22 cellular contexts compared by ENCODE assay signal in the genomic region with DNA sequence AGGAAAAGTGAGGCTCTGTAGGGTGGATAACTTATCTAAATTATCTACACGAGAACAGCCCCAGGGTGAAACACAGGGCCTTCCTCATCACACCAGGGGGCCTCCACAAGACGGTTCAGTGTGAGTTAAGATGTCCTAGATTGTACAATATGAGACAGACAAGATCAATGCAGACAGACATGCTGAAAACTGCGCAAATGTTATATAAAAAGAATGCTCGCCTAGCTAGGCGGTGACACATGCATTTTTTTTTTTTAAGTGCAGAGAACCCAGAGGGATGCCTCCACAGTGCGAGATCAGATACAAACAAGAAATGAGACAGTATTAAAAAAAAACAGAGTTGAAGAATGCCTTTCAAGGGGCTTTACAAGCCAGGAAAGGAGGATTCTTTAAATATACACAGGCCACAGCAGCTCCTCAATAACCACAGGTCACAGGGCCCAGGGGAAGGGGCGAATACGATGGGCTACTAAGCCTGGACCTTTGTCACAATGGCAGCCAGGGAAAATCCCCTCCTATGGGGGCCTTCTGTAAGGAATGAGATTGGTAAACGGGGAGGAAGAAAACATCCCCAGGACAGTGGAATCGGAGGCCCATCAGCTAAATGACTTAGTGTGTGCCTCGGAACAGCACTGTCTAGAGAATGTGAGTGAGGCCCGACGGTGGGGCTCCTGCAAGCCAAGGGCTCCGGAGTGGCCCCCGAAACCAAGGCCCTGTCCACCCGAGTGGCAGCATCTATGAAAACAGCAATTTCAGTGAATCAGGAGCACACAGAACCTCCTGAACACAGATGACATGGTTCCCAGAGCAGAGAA. TPM values are rescaled to one million over a fixed set of nuclear protein-coding genes. Genes with fewer than 3 reads are reported as not detected.
DNase-seq lines count a peak whose midpoint lies in the region; ATAC-seq, FAIRE-seq and TF ChIP-seq lines count a peak whose summit lies in the region.
"Had no signal": no experiment of that assay in that cellular context is flagged by ENCODE, and none has a peak within 500 bp of the region (broad histone marks: within the 10 kb centered on the region; RNA-seq: fewer than 3 reads in every experiment).

No MANE protein-coding gene starts in this region.

- no peak overlapping the region for H3K4me3 Mint-ChIP-seq in stimulated activated naive CD8-positive, alpha-beta T cell treated with anti-CD3 and anti-CD28 coated beads, Interleukin-15, amount 100 ng/mL, for 72 hours
- no peak overlapping the region for H3K4me3 Mint-ChIP-seq in glutamatergic neuron (ENCODE audit: unreplicated experiment)
- H3K4me3 Mint-ChIP-seq: activated CD8-positive, alpha-beta T cell treated with anti-CD3 and anti-CD28 coated beads, Interleukin-2, amount 10 ng/mL, durations not matched to agents 7 days and 5 days; dendritic cell treated with granulocyte-macrophage colony-stimulating factor and Interleukin-4, amounts not matched to agents 40 ng/mL and 50 ng/mL, for 4 days; natural killer cell; stimulated activated naive CD8-positive, alpha-beta T cell treated with anti-CD3 and anti-CD28 coated beads, Interleukin-15, Interleukin-2, amounts not matched to agents 100 ng/mL and 50 ng/mL, for 24 hours had no signal

- no peaks in the 10 kb centered on the region for H3K27me3 Mint-ChIP-seq in stimulated activated naive CD8-positive, alpha-beta T cell treated with anti-CD3 and anti-CD28 coated beads, Interleukin-15, amount 100 ng/mL, for 72 hours
- no peaks in the 10 kb centered on the region for H3K27me3 Mint-ChIP-seq in glutamatergic neuron (ENCODE audit: unreplicated experiment)
- H3K27me3 Mint-ChIP-seq: dendritic cell treated with granulocyte-macrophage colony-stimulating factor and Interleukin-4, amounts not matched to agents 40 ng/mL and 50 ng/mL, for 4 days; stimulated activated naive CD8-positive, alpha-beta T cell treated with anti-CD3 and anti-CD28 coated beads, Interleukin-15, Interleukin-2, amounts not matched to agents 100 ng/mL and 50 ng/mL, for 24 hours had no signal

- no peak for ATAC-seq in stimulated activated naive CD8-positive, alpha-beta T cell treated with anti-CD3 and anti-CD28 coated beads, Interleukin-15, amount 100 ng/mL, for 72 hours
- no peak for ATAC-seq in stimulated activated naive CD8-positive, alpha-beta T cell treated with anti-CD3 and anti-CD28 coated beads, Interleukin-15, Interleukin-2, amounts not matched to agents 100 U/mL and 50 U/mL, for 24 hours
- no peak for ATAC-seq in HG03135 (IDR thresholded peaks at IDR 0.05; ENCODE audit: unreplicated experiment)
- ATAC-seq: activated CD8-positive, alpha-beta T cell treated with anti-CD3 and anti-CD28 coated beads, Interleukin-2, amount 10 ng/mL, durations not matched to agents 7 days and 5 days; natural killer cell had no signal

- TF ChIP-seq CTCF in glutamatergic neuron (IDR thresholded peaks at IDR 0.05; ENCODE audit: partially characterized antibody, unreplicated experiment): no peak

- H3K4me1 Mint-ChIP-seq in stimulated activated naive CD8-positive, alpha-beta T cell treated with anti-CD3 and anti-CD28 coated beads, Interleukin-15, amount 100 ng/mL, for 72 hours: peaks cover 12% of the 10 kb centered on the region
- peaks cover 12% of the 10 kb centered on the region for H3K4me1 Mint-ChIP-seq in glutamatergic neuron (ENCODE audit: low read depth, unreplicated experiment)
- H3K4me1 Mint-ChIP-seq: natural killer cell had no signal

- DNase-seq in stimulated activated naive CD8-positive, alpha-beta T cell treated with anti-CD3 and anti-CD28 coated beads, Interleukin-15, amount 100 ng/mL, for 72 hours: no peak
- DNase-seq in stimulated activated naive CD8-positive, alpha-beta T cell treated with anti-CD3 and anti-CD28 coated beads, Interleukin-15, Interleukin-2, amounts not matched to agents 100 U/mL and 50 U/mL, for 24 hours: no peak
- DNase-seq in glutamatergic neuron: no peak
- DNase-seq in putamen (ENCODE audit: low spot score): peak; percentile 39
- DNase-seq in MV-4-11 (lab: John Stamatoyannopoulos, UW): no peak
- DNase-seq in iPS-NIHi7 (ENCODE audit: extremely low spot score): no peak
- DNase-seq in RCC 7860 (ENCODE audit: low spot score): no peak
- DNase-seq: ACHN; activated CD8-positive, alpha-beta T cell treated with anti-CD3 and anti-CD28 coated beads, Interleukin-2, amount 10 ng/mL, durations not matched to agents 7 days and 5 days; COR-L47; DMS79 treated with DMSO at 0.1 percent for 48 hours; kidney; natural killer cell; NCI-H1048; NCI-H187 treated with DMSO at 0.1 percent for 48 hours; NCI-H748 treated with DMSO at 0.1 percent for 48 hours; spleen; stimulated activated CD4-positive, alpha-beta T cell treated with anti-CD3 and anti-CD28 coated beads, Interleukin-4, amount 100 ng/mL, for 24 hours; T1000 had no signal

- no peaks in the 10 kb centered on the region for H3K9me3 Mint-ChIP-seq in stimulated activated naive CD8-positive, alpha-beta T cell treated with anti-CD3 and anti-CD28 coated beads, Interleukin-15, amount 100 ng/mL, for 72 hours
- H3K9me3 Mint-ChIP-seq in glutamatergic neuron (ENCODE audit: unreplicated experiment): peaks cover 2% of the 10 kb centered on the region
- H3K9me3 Mint-ChIP-seq: dendritic cell treated with granulocyte-macrophage colony-stimulating factor and Interleukin-4, amounts not matched to agents 40 ng/mL and 50 ng/mL, for 4 days; natural killer cell; stimulated activated naive CD8-positive, alpha-beta T cell treated with anti-CD3 and anti-CD28 coated beads, Interleukin-15, Interleukin-2, amounts not matched to agents 100 ng/mL and 50 ng/mL, for 24 hours had no signal

- no peak for FAIRE-seq in RCC 7860 (lab: Jason Lieb, UNC)
- FAIRE-seq: kidney had no signal

- H3K27ac Mint-ChIP-seq in stimulated activated naive CD8-positive, alpha-beta T cell treated with anti-CD3 and anti-CD28 coated beads, Interleukin-15, amount 100 ng/mL, for 72 hours: peak overlapping the region; percentile 38 to 61
- peak overlapping the region; percentile 7 for H3K27ac Mint-ChIP-seq in glutamatergic neuron (ENCODE audit: unreplicated experiment)
- H3K27ac Mint-ChIP-seq: activated CD8-positive, alpha-beta T cell treated with anti-CD3 and anti-CD28 coated beads, Interleukin-2, amount 10 ng/mL, durations not matched to agents 7 days and 5 days; dendritic cell treated with granulocyte-macrophage colony-stimulating factor and Interleukin-4, amounts not matched to agents 40 ng/mL and 50 ng/mL, for 4 days; natural killer cell; stimulated activated naive CD8-positive, alpha-beta T cell treated with anti-CD3 and anti-CD28 coated beads, Interleukin-15, Interleukin-2, amounts not matched to agents 100 ng/mL and 50 ng/mL, for 24 hours had no signal

- H3K36me3 Mint-ChIP-seq in glutamatergic neuron (ENCODE audit: unreplicated experiment): no peaks in the 10 kb centered on the region
- H3K36me3 Mint-ChIP-seq: natural killer cell had no signal

RNA-seq across cellular contexts. Expression of a gene that starts 48.9 kb away (rescaled TPM):
- 76.2 TPM for total RNA-seq in glutamatergic neuron (ENCODE audit: unreplicated experiment)
